12 cellular contexts compared by ENCODE assay signal in the genomic region with DNA sequence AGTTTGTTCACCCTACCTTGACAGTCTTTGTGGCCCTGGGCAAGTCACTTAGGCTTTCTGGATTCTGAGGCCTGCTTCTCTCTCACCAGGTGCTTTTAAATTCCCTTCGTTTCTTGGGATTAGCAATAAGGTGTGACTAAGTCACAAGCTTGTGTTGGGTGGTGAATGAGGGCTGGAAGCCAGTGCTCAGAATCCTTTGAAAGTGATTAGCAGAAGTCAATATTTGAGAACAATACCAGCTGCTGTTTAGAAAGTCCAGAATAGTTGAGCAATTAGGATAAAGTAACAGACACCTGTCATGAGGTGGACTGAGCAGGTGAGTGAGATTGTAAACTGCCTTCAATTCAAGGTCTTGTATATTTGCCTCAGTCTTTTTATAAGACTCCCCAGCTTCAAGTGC. TPM values are rescaled to one million over a fixed set of nuclear protein-coding genes. Genes with fewer than 3 reads are reported as not detected.
A peak's percentile ranks its signal among the peaks of the same experiment; 100 is the strongest.
DNase-seq lines count a peak whose midpoint lies in the region; ATAC-seq and TF ChIP-seq lines count a peak whose summit lies in the region.
"Had no signal": no experiment of that assay in that cellular context is flagged by ENCODE, and none has a peak within 500 bp of the region (broad histone marks: within the 10 kb centered on the region; RNA-seq: fewer than 3 reads in every experiment).

No MANE protein-coding gene starts in this region.

- H3K18ac ChIP-seq in IMR-90 (ENCODE audit: low read depth, low read length): peak overlapping the region; percentile 69; the same call in 1 of the 2 replicates

- no peak for TF ChIP-seq EP300 in esophagus muscularis mucosa (IDR thresholded peaks at IDR 0.05)

- no peaks in the 10 kb centered on the region for H3K9me3 Mint-ChIP-seq in CD8-positive, alpha-beta memory T cell
- H3K9me3 Mint-ChIP-seq in activated T-helper 17 cell treated with anti-CD3 and anti-CD28 coated beads, Interleukin-2, amount 50 U/mL, for 72 hours: peaks cover 8% of the 10 kb centered on the region
- peaks cover 12% of the 10 kb centered on the region for H3K9me3 Mint-ChIP-seq in WTC11

- peaks cover 6% of the 10 kb centered on the region; the same call in 1 of the 2 replicates for H4K20me1 ChIP-seq in IMR-90 (ENCODE audit: insufficient read depth, low read length)

- dilution Hi-C loops in IMR-90 (cut with HindIII; ENCODE audit: low sequenced_read_pairs, unreplicated experiment): no loop called here

- peak overlapping the region; percentile 72 to 98 (median 90) for H3K27ac Mint-ChIP-seq in CD8-positive, alpha-beta memory T cell
- H3K27ac Mint-ChIP-seq in activated T-helper 17 cell treated with anti-CD3 and anti-CD28 coated beads, Interleukin-2, amount 50 U/mL, for 72 hours: peak overlapping the region; percentile 81
- H3K27ac Mint-ChIP-seq in WTC11: no peak overlapping the region

- peaks cover 24 to 75% of the 10 kb centered on the region in 2 experiments for H3K79me1 ChIP-seq in IMR-90 (ENCODE audit: low read depth in 1 of 2, low read length in 2 of 2)

- H2AFZ ChIP-seq in IMR-90 (replicated peaks; ENCODE audit: low read length, poor library complexity): no peak overlapping the region

- no peak overlapping the region; a peak in 1 of 4 replicates for H4K8ac ChIP-seq in IMR-90 (ENCODE audit: low read depth in 2 of 2, low read length in 2 of 2)

- H3K9me3 ChIP-seq in CD8-positive, alpha-beta memory T cell (ENCODE audit: low read length): no peaks in the 10 kb centered on the region
- H3K9me3 ChIP-seq in IMR-90 (ENCODE audit: control insufficient read depth, insufficient read depth, low read length): peaks cover 3% of the 10 kb centered on the region; the same call in 1 of the 2 replicates
- H3K9me3 ChIP-seq in esophagus squamous epithelium: no peaks in the 10 kb centered on the region
- no peaks in the 10 kb centered on the region for H3K9me3 ChIP-seq in esophagus muscularis mucosa

- BruUV-seq in IMR-90 (replicated peaks; lab: Mats Ljungman, UMichigan): no TSS peak

- H3K4me2 ChIP-seq in IMR-90 (ENCODE audit: low read depth, low read length): no peak overlapping the region

- H3K27ac ChIP-seq in CD8-positive, alpha-beta memory T cell (ENCODE audit: low read depth, low read length): no peak overlapping the region
- no peak overlapping the region for H3K27ac ChIP-seq in IMR-90 (ENCODE audit: insufficient read depth, low read length)
- H3K27ac ChIP-seq in esophagus squamous epithelium: peak overlapping the region in 1 of 4 donors; percentile 11
- no peak overlapping the region for H3K27ac ChIP-seq in esophagus muscularis mucosa (replicated peaks in 1 of 4)

- ATAC-seq in IMR-90 (ENCODE audit: low read depth): no peak
- peak; percentile 6 for ATAC-seq in activated T-helper 17 cell treated with anti-CD3 and anti-CD28 coated beads, Interleukin-2, amount 50 U/mL, for 72 hours (replicated peaks)
- ATAC-seq in WTC11: no peak

- H3K36me3 ChIP-seq in CD8-positive, alpha-beta memory T cell (ENCODE audit: insufficient read depth, low read length): no peaks in the 10 kb centered on the region
- H3K36me3 ChIP-seq in IMR-90 (ENCODE audit: control insufficient read depth, insufficient read depth, low read length) (no peaks in the 10 kb centered on the region), esophagus squamous epithelium (no peaks in the 10 kb centered on the region), esophagus muscularis mucosa (no peaks in the 10 kb centered on the region)

- no peak overlapping the region for H3K4ac ChIP-seq in IMR-90 (ENCODE audit: low read depth, low read length)

- intact Hi-C loops in IMR-90 (cut with micrococcal nuclease) (loop anchor here (5.0 kb wide), 1 partner anchor 178 kb away; no protein-coding TSS in a partner anchor), esophagus squamous epithelium (cut with DNase I) (no loop called here), esophagus muscularis mucosa (cut with DNase I) (no loop called here)

- peak overlapping the region; percentile 30; the same call in 1 of the 2 replicates for H2BK120ac ChIP-seq in IMR-90 (ENCODE audit: low read depth, low read length)

- TF ChIP-seq CTCF in IMR-90 (conservative IDR thresholded peaks at IDR 0.05; ENCODE audit: low read depth, low read length): no peak
- no peak for TF ChIP-seq CTCF in esophagus squamous epithelium (IDR thresholded peaks at IDR 0.05)
- no peak for TF ChIP-seq CTCF in WTC11 (IDR thresholded peaks at IDR 0.05)
- no peak for TF ChIP-seq CTCF in esophagus muscularis mucosa (IDR thresholded peaks at IDR 0.05)

- H4K91ac ChIP-seq in IMR-90 (ENCODE audit: insufficient read depth, low read depth, low read length): peak overlapping the region; percentile 20; the same call in 1 of the 2 replicates

- H3K9me1 ChIP-seq in IMR-90 (ENCODE audit: insufficient read depth, low read length): peaks cover 26% of the 10 kb centered on the region; the same call in 1 of the 2 replicates

- H3K27me3 ChIP-seq in CD8-positive, alpha-beta memory T cell (ENCODE audit: insufficient read depth, low read length, poor library complexity, severe bottlenecking): no peaks in the 10 kb centered on the region
- no peaks in the 10 kb centered on the region for H3K27me3 ChIP-seq in IMR-90 (ENCODE audit: control insufficient read depth, insufficient read depth, low read length)
- H3K27me3 ChIP-seq in esophagus squamous epithelium: no peaks in the 10 kb centered on the region
- H3K27me3 ChIP-seq in esophagus muscularis mucosa: no peaks in the 10 kb centered on the region

- H3K23ac ChIP-seq in IMR-90 (ENCODE audit: low read depth, low read length): no peak overlapping the region

- POLR2A ChIA-PET in CD8-positive, alpha-beta memory T cell (lab: Charles Lee): no interaction called here
- POLR2A ChIA-PET in IMR-90 (lab: Charles Lee; ENCODE audit: unreplicated experiment) (no interaction called here), WTC11 (lab: Charles Lee) (interaction anchor here (1.4 kb wide), 1 partner anchor 115 kb away, joined by 3 read pairs; no protein-coding TSS in a partner anchor)

- 83% methylated on average over 1 of the region's 1 CpG; no CpG with 5 or more reads in 1 of the 2 experiments for WGBS in IMR-90 (ENCODE audit: extremely low coverage in 2 of 2, insufficient read length in 1 of 2), 2 experiments
- 20 to 60% methylated on average over 1 of the region's 1 CpG for WGBS in esophagus squamous epithelium, 2 donors
- 91% methylated on average over 1 of the region's 1 CpG for WGBS in esophagus muscularis mucosa

- H3K4me1 ChIP-seq in CD8-positive, alpha-beta memory T cell (ENCODE audit: insufficient read depth, low read length): peaks cover 63% of the 10 kb centered on the region
- H3K4me1 ChIP-seq in IMR-90 (ENCODE audit: control insufficient read depth, insufficient read depth, low read length): peaks cover 26% of the 10 kb centered on the region
- H3K4me1 ChIP-seq in esophagus squamous epithelium: peaks cover 0 to 44% (median 10%) of the 10 kb centered on the region in 3 donors
- peaks cover 0 to 19% (median 0%) of the 10 kb centered on the region in 4 donors for H3K4me1 ChIP-seq in esophagus muscularis mucosa

- 0 out of 2 replicates have a peak overlapping the region, but pooled peaks have one; percentile 49 for H2BK20ac ChIP-seq in IMR-90 (ENCODE audit: low read depth, low read length)

- H3K4me3 ChIP-seq in CD8-positive, alpha-beta memory T cell (ENCODE audit: low read length): no peak overlapping the region
- H3K4me3 ChIP-seq in IMR-90 (ENCODE audit: insufficient read depth, low read depth, low read length) (no peak overlapping the region), esophagus squamous epithelium (no peak overlapping the region), esophagus muscularis mucosa (no peak overlapping the region)

- H3K27me3 Mint-ChIP-seq in CD8-positive, alpha-beta memory T cell: no peaks in the 10 kb centered on the region
- H3K27me3 Mint-ChIP-seq in activated T-helper 17 cell treated with anti-CD3 and anti-CD28 coated beads, Interleukin-2, amount 50 U/mL, for 72 hours: no peaks in the 10 kb centered on the region
- no peaks in the 10 kb centered on the region for H3K27me3 Mint-ChIP-seq in WTC11 (ENCODE audit: low read depth)
- H3K27me3 Mint-ChIP-seq: stimulated activated naive CD8-positive, alpha-beta T cell treated with anti-CD3 and anti-CD28 coated beads, Interleukin-15, amount 100 ng/mL, for 72 hours had no signal

- TF ChIP-seq POLR2A in IMR-90 (IDR thresholded peaks at IDR 0.05; ENCODE audit: low read depth, low read length) (no peak), esophagus squamous epithelium (IDR thresholded peaks at IDR 0.05) (no peak), esophagus muscularis mucosa (IDR thresholded peaks at IDR 0.05; ENCODE audit: low read depth) (no peak)

- H3K4me3 Mint-ChIP-seq in CD8-positive, alpha-beta memory T cell: peak overlapping the region in 4 of 7 donors; percentile 6 to 88 (median 44)
- H3K4me3 Mint-ChIP-seq in activated T-helper 17 cell treated with anti-CD3 and anti-CD28 coated beads, Interleukin-2, amount 50 U/mL, for 72 hours: peak overlapping the region; percentile 52
- no peak overlapping the region for H3K4me3 Mint-ChIP-seq in WTC11

- no peak overlapping the region; the same call in 2 of the 3 replicates for H2BK15ac ChIP-seq in IMR-90 (ENCODE audit: low read depth, low read length)

- CTCF ChIA-PET in CD8-positive, alpha-beta memory T cell (lab: Charles Lee): interaction anchor here (1.3 to 3.1 kb wide), 6 partner anchors 10 to 177 kb away, joined by 3 to 24 read pairs (median 6); no protein-coding TSS in a partner anchor
- CTCF ChIA-PET in IMR-90 (lab: Yijun Ruan, JAX): interaction anchor here (1.0 to 1.5 kb wide), 3 partner anchors 19 to 352 kb away, joined by 3 read pairs; no protein-coding TSS in a partner anchor
- CTCF ChIA-PET in WTC11 (lab: Charles Lee): interaction anchor here (2.5 kb wide), 1 partner anchor 11 kb away, joined by 17 read pairs; no protein-coding TSS in a partner anchor

- H2BK5ac ChIP-seq in IMR-90 (ENCODE audit: low read depth, low read length, poor library complexity, severe bottlenecking): no peak overlapping the region

- no peak overlapping the region for H3K14ac ChIP-seq in IMR-90 (replicated peaks; ENCODE audit: low read depth, low read length)

- H3K36me3 Mint-ChIP-seq in CD8-positive, alpha-beta memory T cell: peaks cover 0 to 3% (median 0%) of the 10 kb centered on the region in 3 donors
- peaks cover 4% of the 10 kb centered on the region for H3K36me3 Mint-ChIP-seq in activated T-helper 17 cell treated with anti-CD3 and anti-CD28 coated beads, Interleukin-2, amount 50 U/mL, for 72 hours (ENCODE audit: low read depth)
- peaks cover 8% of the 10 kb centered on the region for H3K36me3 Mint-ChIP-seq in WTC11

- no peak overlapping the region for H2AK5ac ChIP-seq in IMR-90 (ENCODE audit: low read depth, low read length)

- H3K4me1 Mint-ChIP-seq in CD8-positive, alpha-beta memory T cell: peaks cover 82 to 92% (median 83%) of the 10 kb centered on the region in 3 donors
- H3K4me1 Mint-ChIP-seq in activated T-helper 17 cell treated with anti-CD3 and anti-CD28 coated beads, Interleukin-2, amount 50 U/mL, for 72 hours: peaks cover 79% of the 10 kb centered on the region
- H3K4me1 Mint-ChIP-seq in WTC11: peaks cover 9% of the 10 kb centered on the region

- H4K5ac ChIP-seq in IMR-90 (ENCODE audit: low read depth, low read length): peak overlapping the region; percentile 42; the same call in 1 of the 2 replicates

- H2AK9ac ChIP-seq in IMR-90 (replicated peaks; ENCODE audit: low read depth, low read length, poor library complexity): no peak overlapping the region

- in situ Hi-C loops in IMR-90 (cut with MboI; ENCODE audit: low sequenced_read_pairs): loop anchor here (25.0 kb wide), 1 partner anchor 347 kb away; no protein-coding TSS in a partner anchor

- no peak overlapping the region for H3K56ac ChIP-seq in IMR-90 (ENCODE audit: extremely low read depth, insufficient read depth, low read length)

- no peak for DNase-seq in CD8-positive, alpha-beta memory T cell
- no peak for DNase-seq in IMR-90
- DNase-seq in mucosa of gallbladder (ENCODE audit: low spot score): peak; percentile 61
- DNase-seq in esophagus squamous epithelium (lab: John Stamatoyannopoulos, UW): no peak
- no peak for DNase-seq in WTC11 (ENCODE audit: low spot score)
- DNase-seq in esophagus muscularis mucosa (ENCODE audit: extremely low spot score): no peak
- no peak for DNase-seq in DMS79 (lab: John Stamatoyannopoulos, UW)
- DNase-seq: Karpas-422; NCI-H446; SHP77 treated with DMSO at 0.1 percent for 48 hours; stimulated activated naive CD8-positive, alpha-beta T cell treated with anti-CD3 and anti-CD28 coated beads, Interleukin-15, amount 100 ng/mL, for 72 hours had no signal

- H3K9ac ChIP-seq in IMR-90 (ENCODE audit: low read depth, low read length): no peak overlapping the region

- TF ChIP-seq RAD21 in IMR-90 (IDR thresholded peaks at IDR 0.05; ENCODE audit: low read length): no peak

RNA-seq across cellular contexts. Expression of gene MGAT5, which starts 19.3 kb away (rescaled TPM):
- total RNA-seq in CD8-positive, alpha-beta memory T cell: 10 to 100 TPM; 40.9 to 42.4 TPM
- 6.4 TPM for polyA plus RNA-seq in CD8-positive, alpha-beta memory T cell
- total RNA-seq in IMR-90 (2012; rRNA removed) (47.8 and 59.9 TPM in 2 replicates), mucosa of gallbladder (152 TPM), esophagus squamous epithelium (10 to 100 TPM; 14.2 to 29.2 (median 24.6) TPM), WTC11 (2021) (43.6 to 52.4 TPM (median 47.7 TPM) in 3 replicates), esophagus muscularis mucosa (10 to 100 TPM; 47.4 to 56.4 (median 50.3) TPM)
- 20.2 and 22.9 TPM in 2 replicates for polyA plus RNA-seq in IMR-90 (2012; rRNA removed)
- 16.0 and 23.2 TPM in 2 replicates for polyA plus RNA-seq in IMR-90 (2012; cell fraction: cytosol; rRNA removed)
- polyA plus RNA-seq in IMR-90 (2012; cell fraction: nucleus; rRNA removed; ENCODE audit: low replicate concordance): 7.9 and 19.2 TPM in 2 replicates
- 10 to 100 TPM; 53.0 to 53.1 TPM for total RNA-seq in activated T-helper 17 cell treated with anti-CD3 and anti-CD28 coated beads, Interleukin-2, amount 50 U/mL, for 72 hours
